ENCODE assay signal across 7 cellular contexts in the genomic region with DNA sequence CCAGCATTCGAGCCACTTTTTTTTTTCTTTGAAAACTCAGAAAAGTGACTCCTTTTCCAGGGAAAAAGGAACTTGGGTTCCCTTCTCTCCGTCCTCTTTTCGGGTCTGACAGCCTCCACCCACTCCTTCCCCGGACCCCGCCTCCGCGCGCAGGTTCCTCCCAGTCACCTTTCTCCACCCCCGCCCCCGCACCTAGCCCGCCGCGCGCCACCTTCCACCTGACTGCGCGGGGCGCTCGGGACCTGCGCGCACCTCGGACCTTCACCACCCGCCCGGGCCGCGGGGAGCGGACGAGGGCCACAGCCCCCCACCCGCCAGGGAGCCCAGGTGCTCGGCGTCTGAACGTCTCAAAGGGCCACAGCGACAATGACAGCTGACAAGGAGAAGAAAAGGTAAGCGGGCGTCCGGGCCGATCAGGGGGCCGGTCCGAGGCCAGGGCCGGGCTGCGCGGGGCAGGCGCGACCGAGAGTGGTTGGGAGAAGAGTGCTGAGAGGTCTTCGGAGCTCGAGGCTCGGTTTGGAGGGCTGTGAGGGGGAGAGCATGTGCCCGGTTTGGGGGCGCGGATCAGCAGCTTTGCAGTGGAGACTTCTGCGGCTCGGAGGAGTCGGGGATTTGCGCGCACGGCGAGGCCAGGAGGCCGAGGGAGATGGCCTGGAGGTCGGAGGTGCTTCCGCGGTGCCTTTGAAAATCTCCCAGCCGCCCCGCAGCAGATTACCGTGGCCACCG. TPM values are rescaled to one million over a fixed set of nuclear protein-coding genes. Genes with fewer than 3 reads are reported as not detected.
DNase-seq lines count a peak whose midpoint lies in the region; ATAC-seq, FAIRE-seq and TF ChIP-seq lines count a peak whose summit lies in the region.

No MANE protein-coding gene starts in this region.

- H3K9me3 Mint-ChIP-seq in activated T-helper 2 cell treated with anti-CD3 and anti-CD28 coated beads, Interferon-gamma antibody, Interleukin-2, Interleukin-4, amounts not matched to agents 10 μg/mL and 5 μg/mL and 100 μg/mL, durations not matched to agents 14 hours and 24 hours and 36 hours, result no peaks in the 10 kb centered on the region

- no peak for DNase-seq in NT2/D1 (ENCODE audit: low read depth, low spot score)
- peak; percentile 58 for DNase-seq in activated T-helper 2 cell treated with anti-CD3 and anti-CD28 coated beads, Interferon-gamma antibody, Interleukin-2, Interleukin-4, amounts not matched to agents 10 μg/mL and 5 μg/mL and 100 μg/mL, durations not matched to agents 14 hours and 24 hours and 36 hours (ENCODE audit: low spot score)
- DNase-seq in pancreas, result peak; percentile 88 to 96 (median 94)
- peak; percentile 85 for DNase-seq in ureter (ENCODE audit: low spot score)

- no peaks in the 10 kb centered on the region for H3K36me3 ChIP-seq in NT2/D1 (ENCODE audit: insufficient read depth, insufficient read length, low read length)
- no peaks in the 10 kb centered on the region for H3K36me3 ChIP-seq in gastroesophageal sphincter
- H3K36me3 ChIP-seq in pancreas, result no peaks in the 10 kb centered on the region

- H3K27me3 Mint-ChIP-seq in activated T-helper 2 cell treated with anti-CD3 and anti-CD28 coated beads, Interferon-gamma antibody, Interleukin-2, Interleukin-4, amounts not matched to agents 10 μg/mL and 5 μg/mL and 100 μg/mL, durations not matched to agents 14 hours and 24 hours and 36 hours (ENCODE audit: low read depth), result peaks cover 61% of the 10 kb centered on the region

- H3K9me3 ChIP-seq in NT2/D1 (ENCODE audit: insufficient read depth, low read length), result no peaks in the 10 kb centered on the region
- no peaks in the 10 kb centered on the region for H3K9me3 ChIP-seq in gastroesophageal sphincter
- H3K9me3 ChIP-seq in pancreas, result no peaks in the 10 kb centered on the region

- peaks cover 15% of the 10 kb centered on the region for H3K36me3 Mint-ChIP-seq in activated T-helper 2 cell treated with anti-CD3 and anti-CD28 coated beads, Interferon-gamma antibody, Interleukin-2, Interleukin-4, amounts not matched to agents 10 μg/mL and 5 μg/mL and 100 μg/mL, durations not matched to agents 14 hours and 24 hours and 36 hours (ENCODE audit: low read depth)

- FAIRE-seq in pancreas (lab: Jason Lieb, UNC), result no peak

- TF ChIP-seq EP300 in gastroesophageal sphincter (IDR thresholded peaks at IDR 0.05), result no peak

- ATAC-seq in GM18517 (IDR thresholded peaks at IDR 0.05; ENCODE audit: unreplicated experiment), result peak; percentile 19
- ATAC-seq in HG02938 (IDR thresholded peaks at IDR 0.05; ENCODE audit: unreplicated experiment), result peak; percentile 21
- ATAC-seq in gastroesophageal sphincter, result peak; percentile 7
- peak; percentile 65 to 77 (median 72) for ATAC-seq in pancreas

- H3K4me1 Mint-ChIP-seq in activated T-helper 2 cell treated with anti-CD3 and anti-CD28 coated beads, Interferon-gamma antibody, Interleukin-2, Interleukin-4, amounts not matched to agents 10 μg/mL and 5 μg/mL and 100 μg/mL, durations not matched to agents 14 hours and 24 hours and 36 hours (ENCODE audit: low read depth), result peaks cover 25% of the 10 kb centered on the region

- WGBS in gastroesophageal sphincter (ENCODE audit: low coverage in 1 of 2), 2 donors, result 0% methylated on average over 2 to 3 of the region's 65 CpGs
- 1% methylated on average over 65 of the region's 65 CpGs for WGBS in pancreas, 2 donors

- peak overlapping the region; percentile 89 for H3K4me3 Mint-ChIP-seq in activated T-helper 2 cell treated with anti-CD3 and anti-CD28 coated beads, Interferon-gamma antibody, Interleukin-2, Interleukin-4, amounts not matched to agents 10 μg/mL and 5 μg/mL and 100 μg/mL, durations not matched to agents 14 hours and 24 hours and 36 hours (ENCODE audit: low read depth)

- TF ChIP-seq CTCF in gastroesophageal sphincter (IDR thresholded peaks at IDR 0.05) (no peak), pancreas (IDR thresholded peaks at IDR 0.05) (no peak)

- H3K27me3 ChIP-seq in NT2/D1 (ENCODE audit: insufficient read depth, insufficient read length), result peaks cover 68% of the 10 kb centered on the region
- peaks cover 19% of the 10 kb centered on the region for H3K27me3 ChIP-seq in gastroesophageal sphincter
- no peaks in the 10 kb centered on the region for H3K27me3 ChIP-seq in pancreas

- H3K4me1 ChIP-seq in NT2/D1 (ENCODE audit: insufficient read depth, insufficient read length) (peaks cover 6% of the 10 kb centered on the region), gastroesophageal sphincter (peaks cover 0 to 48% (median 3%) of the 10 kb centered on the region in 3 donors), pancreas (peaks cover 0 to 18% (median 17%) of the 10 kb centered on the region in 3 donors)

- intact Hi-C loops in activated T-helper 2 cell treated with anti-CD3 and anti-CD28 coated beads, Interferon-gamma antibody, Interleukin-2, Interleukin-4, amounts not matched to agents 10 μg/mL and 5 μg/mL and 100 μg/mL, durations not matched to agents 14 hours and 24 hours and 36 hours (cut with micrococcal nuclease), result loop anchor here (5.0 kb wide), 3 partner anchors 60 to 280 kb away; no protein-coding TSS in a partner anchor
- intact Hi-C loops in pancreas (cut with DNase I), result loop anchor here in 1 of 3 donors (10.0 kb wide), 3 partner anchors 67 to 293 kb away; no protein-coding TSS in a partner anchor

- H3K4me3 ChIP-seq in NT2/D1 (ENCODE audit: insufficient read length, low read depth), result peak overlapping the region; percentile 50
- peak overlapping the region; percentile 65 to 68 for H3K4me3 ChIP-seq in gastroesophageal sphincter
- peak overlapping the region; percentile 54 to 89 (median 76) for H3K4me3 ChIP-seq in pancreas

- H3K9ac ChIP-seq in NT2/D1 (ENCODE audit: insufficient read length, low read depth), result peak overlapping the region; percentile 62

- no peak for TF ChIP-seq POLR2A in gastroesophageal sphincter (IDR thresholded peaks at IDR 0.05)

- H3K27ac ChIP-seq in gastroesophageal sphincter (peak overlapping the region; percentile 10 to 93 (median 90)), pancreas (peak overlapping the region; percentile 84 to 95 (median 87))

- peak overlapping the region; percentile 70 for H3K27ac Mint-ChIP-seq in activated T-helper 2 cell treated with anti-CD3 and anti-CD28 coated beads, Interferon-gamma antibody, Interleukin-2, Interleukin-4, amounts not matched to agents 10 μg/mL and 5 μg/mL and 100 μg/mL, durations not matched to agents 14 hours and 24 hours and 36 hours

RNA-seq across cellular contexts. Expression of a gene that starts 0.5 kb away (rescaled TPM):
- 100.0 and 102 TPM in 2 replicates for total RNA-seq in activated T-helper 2 cell treated with anti-CD3 and anti-CD28 coated beads, Interferon-gamma antibody, Interleukin-2, Interleukin-4, amounts not matched to agents 10 μg/mL and 5 μg/mL and 100 μg/mL, durations not matched to agents 14 hours and 24 hours and 36 hours
- total RNA-seq in gastroesophageal sphincter (100 to 1,000 TPM; 101 to 152 (median 131) TPM), pancreas (100 to 1,000 TPM in 2 of 6 donors, 10 to 100 TPM in 4; 61.8 to 165 (median 85.8) TPM), ureter (300 TPM)
- polyA plus RNA-seq in pancreas, result 10 to 100 TPM; 35.6 to 69.1 TPM

Comparison
In these comparisons a context has a peak if more than half of its experiments do, and no peak if none do; other contexts are left out.
1. ATAC-seq: peak in every context shown above with its lines; median percentile 72 in pancreas; 21 in HG02938; 19 in GM18517; 7 in gastroesophageal sphincter.